Comparison of ENCODE assay signal across 21 cellular contexts in genomic region chr14:38469156-38469555, GRCh38.
DNase-seq lines count a peak whose midpoint lies in the region; ATAC-seq and TF ChIP-seq lines count a peak whose summit lies in the region.
"Had no signal": no experiment of that assay in that cellular context is flagged by ENCODE, and none has a peak within 500 bp of the region (broad histone marks: within the 10 kb centered on the region; RNA-seq: fewer than 3 reads in every experiment).

No MANE protein-coding gene starts in this region.

- no peaks in the 10 kb centered on the region for H3K36me3 Mint-ChIP-seq in MCF 10A (ENCODE audit: insufficient read depth, unreplicated experiment)

- no peak for TF ChIP-seq POLR2A in breast epithelium (IDR thresholded peaks at IDR 0.05)

- intact Hi-C loops in MCF 10A (cut with micrococcal nuclease) (no loop called here), breast epithelium (cut with DNase I; ENCODE audit: low total_unique reads) (no loop called here)

- no TSS peak for BruUV-seq in MCF 10A (replicated peaks; lab: Mats Ljungman, UMichigan)

- CTCF ChIA-PET in MCF 10A (lab: Yijun Ruan, JAX): no interaction called here

- H3K4me1 ChIP-seq in breast epithelium: no peaks in the 10 kb centered on the region
- H3K4me1 ChIP-seq: Peyer's patch had no signal

- H3K27ac Mint-ChIP-seq in MCF 10A (ENCODE audit: low read depth, unreplicated experiment): no peak overlapping the region
- H3K27ac Mint-ChIP-seq: HFFc6 had no signal

- H3K36me3 ChIP-seq in breast epithelium: no peaks in the 10 kb centered on the region
- H3K36me3 ChIP-seq: MG63, Peyer's patch had no signal

- ATAC-seq in GM19452 (IDR thresholded peaks at IDR 0.05; ENCODE audit: unreplicated experiment): no peak
- no peak for ATAC-seq in GM18517 (IDR thresholded peaks at IDR 0.05; ENCODE audit: unreplicated experiment)

- H3K27me3 Mint-ChIP-seq in MCF 10A (ENCODE audit: insufficient read depth, unreplicated experiment): no peaks in the 10 kb centered on the region

- H3K9me3 Mint-ChIP-seq in MCF 10A (ENCODE audit: unreplicated experiment): peaks cover 7% of the 10 kb centered on the region
- H3K9me3 Mint-ChIP-seq: HFFc6 had no signal

- H3K4me3 ChIP-seq in breast epithelium: no peak overlapping the region
- no peak overlapping the region for H3K4me3 ChIP-seq in choroid plexus epithelial cell (ENCODE audit: low read depth, low read length)
- no peak overlapping the region for H3K4me3 ChIP-seq in fibroblast of villous mesenchyme (ENCODE audit: low read depth, low read length)
- H3K4me3 ChIP-seq: MG63, Peyer's patch had no signal

- POLR2A ChIA-PET in MCF 10A (lab: Yijun Ruan, JAX): no interaction called here

- no peaks in the 10 kb centered on the region for H3K27me3 ChIP-seq in breast epithelium
- H3K27me3 ChIP-seq: MG63, Peyer's patch had no signal

- no peak overlapping the region for H3K27ac ChIP-seq in breast epithelium
- H3K27ac ChIP-seq: 22Rv1, Peyer's patch had no signal

- H3K4me1 Mint-ChIP-seq in MCF 10A (ENCODE audit: insufficient read depth, unreplicated experiment): no peaks in the 10 kb centered on the region

- peak; percentile 68 for DNase-seq in MCF 10A (ENCODE audit: unreplicated experiment)
- DNase-seq in breast epithelium (ENCODE audit: low spot score in 2 of 2): no peak
- DNase-seq in choroid plexus epithelial cell (ENCODE audit: low read depth): peak; percentile 75
- DNase-seq in fibroblast of villous mesenchyme (ENCODE audit: low read depth): peak; percentile 40
- no peak for DNase-seq in COLO829 (ENCODE audit: low spot score)
- DNase-seq in NCI-H510A (lab: John Stamatoyannopoulos, UW): no peak
- DNase-seq: Calu3, GDM1, GOT3, HFFc6, KG1, MG63, NCI-H1092 treated with DMSO at 0.1 percent for 48 hours, NCI-H1694, NCI-H446, NCI-H748 treated with DMSO at 0.1 percent for 48 hours, Peyer's patch, Right ventricle myocardium superior had no signal

- TF ChIP-seq CTCF in MCF 10A (IDR thresholded peaks at IDR 0.05; ENCODE audit: unreplicated experiment) (no peak), breast epithelium (IDR thresholded peaks at IDR 0.05) (no peak), choroid plexus epithelial cell (conservative IDR thresholded peaks at IDR 0.05; ENCODE audit: low read depth, low read length) (no peak), fibroblast of villous mesenchyme (IDR thresholded peaks at IDR 0.05; ENCODE audit: insufficient read depth, low read depth, low read length) (no peak)

- no peak overlapping the region for H3K4me3 Mint-ChIP-seq in MCF 10A (ENCODE audit: unreplicated experiment)
- H3K4me3 Mint-ChIP-seq: HFFc6 had no signal

- no peaks in the 10 kb centered on the region for H3K9me3 ChIP-seq in breast epithelium
- H3K9me3 ChIP-seq: MG63, Peyer's patch had no signal

Comparison
In these comparisons a context has a peak if more than half of its experiments do, and no peak if none do; other contexts are left out.
1. DNase-seq: peak in MCF 10A (single experiment), choroid plexus epithelial cell (single experiment) and fibroblast of villous mesenchyme (single experiment); none in breast epithelium (0 of 2), COLO829 (single experiment) and NCI-H510A (single experiment).